In genomic region chr4:81844717-81845116, GRCh38 we compare ENCODE assay signal across 8 cellular contexts.
DNase-seq lines count a peak whose midpoint lies in the region; TF ChIP-seq lines count a peak whose summit lies in the region.

No MANE protein-coding gene starts in this region.

- H3K27ac ChIP-seq in GM23248 = no peak overlapping the region
- H3K27ac ChIP-seq in Karpas-422 (ENCODE audit: low read length) = no peak overlapping the region
- no peak overlapping the region for H3K27ac ChIP-seq in neuronal stem cell (replicated peaks; ENCODE audit: low read length)
- no peak overlapping the region for H3K27ac ChIP-seq in suprapubic skin

- no peak overlapping the region for H4K91ac ChIP-seq in neuronal stem cell (ENCODE audit: low read depth, low read length, poor library complexity)

- H3K9me2 ChIP-seq in GM23248 (ENCODE audit: insufficient read depth) (no peaks in the 10 kb centered on the region), Karpas-422 (replicated peaks; ENCODE audit: insufficient read depth, low read length) (no peaks in the 10 kb centered on the region)

- H4K8ac ChIP-seq in neuronal stem cell (ENCODE audit: low read depth, low read length) = no peak overlapping the region

- H2BK12ac ChIP-seq in neuronal stem cell (ENCODE audit: low read length) = no peak overlapping the region

- in situ Hi-C loops in GM23248 (cut with MboI) = no loop called here

- no peaks in the 10 kb centered on the region for H4K20me1 ChIP-seq in GM23248 (ENCODE audit: insufficient read depth)
- no peaks in the 10 kb centered on the region for H4K20me1 ChIP-seq in Karpas-422 (ENCODE audit: insufficient read depth, low read depth, low read length)

- 4 to 7% methylated on average over 3 of the region's 3 CpGs for WGBS in GM23248 (ENCODE audit: low coverage in 1 of 2, low lambda C conversion rate in 2 of 2, missing lambda C conversion rate in 2 of 2), 2 experiments
- WGBS in neuronal stem cell (ENCODE audit: extremely low coverage in 2 of 2, insufficient read length in 2 of 2, insufficient replicate concordance in 1 of 2), 2 donors = no CpG with 5 or more reads among the region's 3 CpGs
- WGBS in suprapubic skin = 2% methylated on average over 3 of the region's 3 CpGs

- H2AFZ ChIP-seq in GM23248 = no peak overlapping the region
- no peak overlapping the region for H2AFZ ChIP-seq in Karpas-422 (ENCODE audit: low read length)
- no peak overlapping the region for H2AFZ ChIP-seq in neuronal stem cell (ENCODE audit: low read length)

- H3K4me1 ChIP-seq in GM23248 (ENCODE audit: insufficient read depth) (no peaks in the 10 kb centered on the region), Karpas-422 (ENCODE audit: low read length) (no peaks in the 10 kb centered on the region), neuronal stem cell (ENCODE audit: control insufficient read depth in 2 of 2, insufficient read depth in 1 of 2, low read depth in 1 of 2, low read length in 2 of 2) (peaks cover 0 to 2% of the 10 kb centered on the region in 2 donors), suprapubic skin (no peaks in the 10 kb centered on the region)

- no peak overlapping the region for H2BK15ac ChIP-seq in neuronal stem cell (ENCODE audit: low read length)

- no peak overlapping the region for H3K18ac ChIP-seq in neuronal stem cell (ENCODE audit: low read length)

- H3K9ac ChIP-seq in GM23248 (no peak overlapping the region), Karpas-422 (ENCODE audit: low read length) (no peak overlapping the region), neuronal stem cell (ENCODE audit: low read depth, low read length, poor library complexity) (no peak overlapping the region)

- H2BK5ac ChIP-seq in neuronal stem cell (ENCODE audit: low read length) = no peak overlapping the region

- no peak overlapping the region for H3K4me2 ChIP-seq in GM23248 (ENCODE audit: unreplicated experiment)
- no peak overlapping the region for H3K4me2 ChIP-seq in Karpas-422 (ENCODE audit: low read depth, low read length, poor library complexity, severe bottlenecking)
- no peak overlapping the region for H3K4me2 ChIP-seq in neuronal stem cell (ENCODE audit: insufficient read depth, low read length, poor library complexity, severe bottlenecking)

- H3K79me1 ChIP-seq in neuronal stem cell (ENCODE audit: low read depth, low read length) = no peaks in the 10 kb centered on the region

- TF ChIP-seq CTCF in fibroblast of villous mesenchyme (IDR thresholded peaks at IDR 0.05; ENCODE audit: insufficient read depth, low read depth, low read length) (peak; percentile 58), suprapubic skin (IDR thresholded peaks at IDR 0.05) (peak; percentile 65 to 77)

- no peaks in the 10 kb centered on the region; the same call in 1 of the 2 replicates for H3K27me3 ChIP-seq in GM23248 (replicated peaks; ENCODE audit: insufficient read depth)
- H3K27me3 ChIP-seq in Karpas-422 (ENCODE audit: low read length) = no peaks in the 10 kb centered on the region
- H3K27me3 ChIP-seq in neuronal stem cell (ENCODE audit: control insufficient read depth in 3 of 3, insufficient read depth in 3 of 3, low read depth in 1 of 3, low read length in 3 of 3) = no peaks in the 10 kb centered on the region
- no peaks in the 10 kb centered on the region for H3K27me3 ChIP-seq in suprapubic skin

- H3K4ac ChIP-seq in neuronal stem cell (ENCODE audit: low read length) = no peak overlapping the region

- no peaks in the 10 kb centered on the region for H3K9me3 ChIP-seq in GM23248 (ENCODE audit: low read depth)
- no peaks in the 10 kb centered on the region for H3K9me3 ChIP-seq in Karpas-422 (ENCODE audit: low read length)
- H3K9me3 ChIP-seq in neuronal stem cell (replicated peaks in 1 of 2; ENCODE audit: control insufficient read depth in 2 of 2, insufficient read depth in 1 of 2, low read depth in 1 of 2, low read length in 2 of 2) = no peaks in the 10 kb centered on the region
- H3K9me3 ChIP-seq in suprapubic skin = no peaks in the 10 kb centered on the region

- H3K23ac ChIP-seq in neuronal stem cell (ENCODE audit: low read depth, low read length, poor library complexity) = no peak overlapping the region

- no peak overlapping the region for H3K14ac ChIP-seq in neuronal stem cell (ENCODE audit: low read length)

- no peaks in the 10 kb centered on the region for H3F3A ChIP-seq in GM23248 (ENCODE audit: insufficient read depth)

- peak; percentile 1 for DNase-seq in DMS79 (lab: John Stamatoyannopoulos, UW)
- DNase-seq in GM23248 = peak; percentile 76
- peak; percentile 81 for DNase-seq in Karpas-422
- DNase-seq in OCI-M1 (lab: John Stamatoyannopoulos, UW) = peak; percentile 95
- peak; percentile 21 for DNase-seq in activated T-helper 1 cell treated with Interleukin-2 at 50 U/mL for 16 hours (ENCODE audit: low read depth)
- DNase-seq in fibroblast of villous mesenchyme (ENCODE audit: low read depth) = peak; percentile 60
- DNase-seq in neuronal stem cell (ENCODE audit: low spot score) = peak; percentile 59
- peak in 1 of 2 donors; percentile 79 for DNase-seq in suprapubic skin (ENCODE audit: low spot score in 2 of 2)

- no peaks in the 10 kb centered on the region for H3K36me3 ChIP-seq in GM23248 (ENCODE audit: low read depth)
- H3K36me3 ChIP-seq in Karpas-422 (ENCODE audit: insufficient read depth, low read length) = no peaks in the 10 kb centered on the region
- no peaks in the 10 kb centered on the region for H3K36me3 ChIP-seq in neuronal stem cell (replicated peaks in 1 of 2; ENCODE audit: control insufficient read depth in 2 of 2, insufficient read depth in 2 of 2, low read length in 2 of 2)
- H3K36me3 ChIP-seq in suprapubic skin = no peaks in the 10 kb centered on the region

- H3K79me2 ChIP-seq in GM23248 (ENCODE audit: insufficient read depth) (no peaks in the 10 kb centered on the region), Karpas-422 (ENCODE audit: low read length) (no peaks in the 10 kb centered on the region)

- no peak overlapping the region for H2AK5ac ChIP-seq in neuronal stem cell (ENCODE audit: low read depth, low read length)

- TF ChIP-seq EP300 in suprapubic skin (IDR thresholded peaks at IDR 0.05) = no peak

- no peak for TF ChIP-seq POLR2A in suprapubic skin (IDR thresholded peaks at IDR 0.05)

- H3K4me3 ChIP-seq in GM23248 (no peak overlapping the region), Karpas-422 (ENCODE audit: low read length) (no peak overlapping the region), fibroblast of villous mesenchyme (ENCODE audit: low read depth, low read length) (no peak overlapping the region), neuronal stem cell (ENCODE audit: low read length in 2 of 2) (no peak overlapping the region), suprapubic skin (no peak overlapping the region)

- H2BK120ac ChIP-seq in neuronal stem cell (ENCODE audit: low read depth, low read length) = no peak overlapping the region
